Comparison of ENCODE assay signal across 10 cellular contexts in genomic region chr10:102649770-102650654, GRCh38. TPM values are rescaled to one million over a fixed set of nuclear protein-coding genes. Genes with fewer than 3 reads are reported as not detected.
A peak's percentile ranks its signal among the peaks of the same experiment; 100 is the strongest.
DNase-seq lines count a peak whose midpoint lies in the region; ATAC-seq, FAIRE-seq and TF ChIP-seq lines count a peak whose summit lies in the region.
"Had no signal": no experiment of that assay in that cellular context is flagged by ENCODE, and none has a peak within 500 bp of the region (broad histone marks: within the 10 kb centered on the region; RNA-seq: fewer than 3 reads in every experiment).

No MANE protein-coding gene starts in this region.

- peak overlapping the region; percentile 98 for H3K27ac ChIP-seq in Karpas-422 (ENCODE audit: low read length)

- FAIRE-seq in HTR-8/SVneo (lab: Jason Lieb, UNC) = no peak

- H3K4me2 ChIP-seq in Karpas-422 (ENCODE audit: low read depth, low read length, poor library complexity, severe bottlenecking) = peak overlapping the region; percentile 90

- H3K4me1 Mint-ChIP-seq in nephron progenitor cell = peaks cover 86% of the 10 kb centered on the region

- H3K4me3 Mint-ChIP-seq in nephron progenitor cell = peak overlapping the region; percentile 40

- no peak for DNase-seq in AG04449 (ENCODE audit: low read depth, low spot score)
- DNase-seq in Karpas-422 = peak; percentile 63
- peak; percentile 22 for DNase-seq in nephron progenitor cell
- no peak for DNase-seq in HTR-8/SVneo (ENCODE audit: insufficient read length, low spot score)
- DNase-seq in NCI-H1417 (lab: John Stamatoyannopoulos, UW) = no peak
- DNase-seq in COR-L47 (lab: John Stamatoyannopoulos, UW) = no peak
- DNase-seq: DMS 273 treated with DMSO at 0.1 percent for 48 hours, NCI-H1092 had no signal

- H3K27me3 ChIP-seq in Karpas-422 (ENCODE audit: low read length) (no peaks in the 10 kb centered on the region), endocrine pancreas (ENCODE audit: control insufficient read depth, insufficient read depth, low read length) (no peaks in the 10 kb centered on the region)

- CTCF ChIA-PET in AG04449 (lab: Yijun Ruan, JAX) = interaction anchor here (0.9 to 2.0 kb wide), 7 partner anchors 11 to 147 kb away, joined by 3 to 5 read pairs (median 3); no protein-coding TSS in a partner anchor

- peak overlapping the region; percentile 94 for H3K9ac ChIP-seq in Karpas-422 (ENCODE audit: low read length)
- peak overlapping the region; percentile 47 for H3K9ac ChIP-seq in endocrine pancreas (ENCODE audit: control insufficient read depth, insufficient read depth, low read length)

- H3K4me3 ChIP-seq in AG04449 (ENCODE audit: low read depth, low read length) (peak overlapping the region; percentile 34; the same call in 1 of the 2 replicates), Karpas-422 (ENCODE audit: low read length) (peak overlapping the region; percentile 84), endocrine pancreas (ENCODE audit: control insufficient read depth, insufficient read depth, low read length) (no peak overlapping the region)

- no peaks in the 10 kb centered on the region for H3K9me2 ChIP-seq in Karpas-422 (replicated peaks; ENCODE audit: insufficient read depth, low read length)

- no peak overlapping the region for H2AFZ ChIP-seq in Karpas-422 (ENCODE audit: low read length)

- POLR2A ChIA-PET in AG04449 (lab: Yijun Ruan, JAX) = interaction anchor here (0.6 to 1.0 kb wide), 2 partner anchors 8 to 60 kb away, joined by 3 read pairs; no protein-coding TSS in a partner anchor

- no peaks in the 10 kb centered on the region for H3K9me3 Mint-ChIP-seq in nephron progenitor cell

- no peaks in the 10 kb centered on the region for H3K9me3 ChIP-seq in Karpas-422 (ENCODE audit: low read length)
- H3K9me3 ChIP-seq in endocrine pancreas (ENCODE audit: control insufficient read depth, low read length) = no peaks in the 10 kb centered on the region

- peaks cover 23% of the 10 kb centered on the region for H3K36me3 Mint-ChIP-seq in nephron progenitor cell (ENCODE audit: low read depth)

- H3K36me3 ChIP-seq in Karpas-422 (ENCODE audit: insufficient read depth, low read length) (peaks cover 24% of the 10 kb centered on the region), endocrine pancreas (ENCODE audit: control insufficient read depth, insufficient read depth, low read length) (peaks cover 4% of the 10 kb centered on the region)

- TF ChIP-seq CTCF in AG04449 (IDR thresholded peaks at IDR 0.05; ENCODE audit: insufficient read depth, low read length, missing control alignments) (no peak), nephron progenitor cell (IDR thresholded peaks at IDR 0.05) (no peak)

- H3K27me3 Mint-ChIP-seq in nephron progenitor cell (ENCODE audit: low read depth, poor library complexity) = peaks cover 3% of the 10 kb centered on the region

- peaks cover 83% of the 10 kb centered on the region for H3K79me2 ChIP-seq in Karpas-422 (ENCODE audit: low read length)

- ATAC-seq in HG03460 (IDR thresholded peaks at IDR 0.05; ENCODE audit: unreplicated experiment) = no peak

- peaks cover 62% of the 10 kb centered on the region for H4K20me1 ChIP-seq in Karpas-422 (ENCODE audit: insufficient read depth, low read depth, low read length)

- H3K27ac Mint-ChIP-seq in nephron progenitor cell = no peak overlapping the region

- H3K4me1 ChIP-seq in Karpas-422 (ENCODE audit: low read length) (peaks cover 79% of the 10 kb centered on the region), endocrine pancreas (ENCODE audit: control insufficient read depth, insufficient read depth, low read length) (no peaks in the 10 kb centered on the region)

RNA-seq across cellular contexts. Expression of gene TRIM8, which starts 5.7 kb away (rescaled TPM):
- total RNA-seq in Karpas-422 (2014; rRNA removed; shearing (Covaris generic); ENCODE audit: low replicate concordance) = 94.4 and 111 TPM in 2 replicates

Comparison
In these comparisons a context has a peak if more than half of its experiments do, and no peak if none do; other contexts are left out.
1. DNase-seq: peak in Karpas-422 (single experiment) and nephron progenitor cell (single experiment); none in AG04449 (single experiment), HTR-8/SVneo (single experiment), NCI-H1417 (0 of 3) and COR-L47 (single experiment).